In the genomic region with DNA sequence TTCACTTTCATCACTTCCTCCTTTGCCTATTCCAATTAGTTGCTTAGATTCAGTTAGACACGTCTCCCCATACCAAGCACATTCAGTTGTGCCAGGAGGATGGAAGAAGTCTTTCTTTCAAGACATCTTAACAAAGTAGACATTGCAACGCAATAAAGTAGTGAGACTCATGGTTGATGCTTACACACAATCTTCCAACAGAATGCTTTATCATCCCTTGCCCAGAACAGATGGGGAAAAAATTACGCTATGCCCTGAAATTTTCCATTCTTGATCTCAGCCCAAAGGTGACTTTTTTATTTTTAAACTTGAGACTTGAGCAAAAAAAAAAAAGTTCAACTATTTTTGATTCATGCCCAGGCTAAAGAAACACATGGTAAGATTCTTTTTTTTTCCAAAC, we compare ENCODE assay signal across 19 cellular contexts.
DNase-seq lines count a peak whose midpoint lies in the region; ATAC-seq, FAIRE-seq and TF ChIP-seq lines count a peak whose summit lies in the region.
"Had no signal": no experiment of that assay in that cellular context is flagged by ENCODE, and none has a peak within 500 bp of the region (broad histone marks: within the 10 kb centered on the region; RNA-seq: fewer than 3 reads in every experiment).

No MANE protein-coding gene starts in this region.

- TF ChIP-seq RAD21 in GM12878 (IDR thresholded peaks at IDR 0.05; ENCODE audit: insufficient read depth, low read depth, low read length), result no peak

- H3K27ac ChIP-seq in GM12878 (ENCODE audit: control insufficient read depth, insufficient read depth) (no peak overlapping the region), muscle layer of colon (ENCODE audit: low read depth, low read length) (peak overlapping the region; percentile 54), spleen (peak overlapping the region in 1 of 8 donors; percentile 12)

- in situ Hi-C loops in GM12878 (cut with MboI), result no loop called here

- H3K4me3 ChIP-seq in GM12878 (no peak overlapping the region), muscle layer of colon (ENCODE audit: low read depth in 1 of 2, low read length in 2 of 2) (no peak overlapping the region), spleen (no peak overlapping the region)

- H3K27me3 ChIP-seq in GM12878 (replicated peaks in 1 of 2; ENCODE audit: control insufficient read depth in 2 of 2, insufficient read depth in 2 of 2, low read length in 1 of 2) (no peaks in the 10 kb centered on the region), muscle layer of colon (ENCODE audit: control insufficient read depth in 1 of 2, insufficient read depth in 2 of 2, low read length in 2 of 2) (no peaks in the 10 kb centered on the region), spleen (replicated peaks in 1 of 7) (peaks cover 0 to 36% (median 0%) of the 10 kb centered on the region in 7 donors)

- TF ChIP-seq POLR2A in GM12878 (IDR thresholded peaks at IDR 0.05; ENCODE audit: low read depth, low read length), result no peak
- no peak for TF ChIP-seq POLR2A in spleen (IDR thresholded peaks at IDR 0.05)

- WGBS in GM12878 (ENCODE audit: insufficient coverage, insufficient replicate concordance, low lambda C conversion rate, missing lambda C conversion rate), result 37% methylated on average over 3 of the region's 3 CpGs
- WGBS in spleen, 5 donors, result 20 to 76% (median 52%) methylated on average over 3 of the region's 3 CpGs

- BruUV-seq in GM12878 (replicated peaks; lab: Mats Ljungman, UMichigan), result no TSS peak

- H3K9ac ChIP-seq in GM12878 (ENCODE audit: control insufficient read depth, insufficient read depth, low read length) (no peak overlapping the region), muscle layer of colon (ENCODE audit: low read length) (no peak overlapping the region)

- no peak overlapping the region for H3K4me2 ChIP-seq in GM12878 (ENCODE audit: control insufficient read depth, insufficient read depth)

- no peak for FAIRE-seq in GM12878 (lab: Jason Lieb, UNC)

- RAD21 ChIA-PET in GM12878 (lab: Charles Lee; ENCODE audit: unreplicated experiment), result interaction anchor here (0.7 to 2.7 kb wide), 12 partner anchors 10 to 1585 kb away, joined by 3 to 10 read pairs (median 4); partner anchors contain the start of gene KCNMA1

- no peaks in the 10 kb centered on the region for H3K4me1 ChIP-seq in GM12878 (ENCODE audit: control insufficient read depth, insufficient read depth, low read length)
- peaks cover 68% of the 10 kb centered on the region for H3K4me1 ChIP-seq in muscle layer of colon (ENCODE audit: insufficient read depth, low read length)
- peaks cover 0 to 7% (median 0%) of the 10 kb centered on the region in 6 donors for H3K4me1 ChIP-seq in spleen

- H3K36me3 ChIP-seq in GM12878 (ENCODE audit: control insufficient read depth in 2 of 2, insufficient read depth in 2 of 2, low read length in 1 of 2) (no peaks in the 10 kb centered on the region), muscle layer of colon (ENCODE audit: insufficient read depth, low read length) (no peaks in the 10 kb centered on the region), spleen (no peaks in the 10 kb centered on the region)

- ATAC-seq in GM12878 (peak; percentile 48; the same call in 1 of the 3 replicates), GM18520 (IDR thresholded peaks at IDR 0.05; ENCODE audit: unreplicated experiment) (no peak), GM18873 (IDR thresholded peaks at IDR 0.05; ENCODE audit: low FRiP score, unreplicated experiment) (no peak)

- no peak for TF ChIP-seq EP300 in GM12878 (IDR thresholded peaks at IDR 0.05; ENCODE audit: borderline replicate concordance in 1 of 2, control insufficient read depth in 1 of 2, low read depth in 2 of 2, low read length in 2 of 2)

- intact Hi-C loops in GM12878 (cut with micrococcal nuclease; ENCODE audit: unreplicated experiment), result no loop called here
- intact Hi-C loops in spleen (cut with DNase I; ENCODE audit: low total_unique reads), result no loop called here

- H4K20me1 ChIP-seq in GM12878 (ENCODE audit: control insufficient read depth, insufficient read depth), result no peaks in the 10 kb centered on the region

- POLR2A ChIA-PET in GM12878 (lab: Charles Lee), result interaction anchor here (0.6 to 1.4 kb wide), 8 partner anchors 8 to 70 kb away, joined by 3 to 5 read pairs (median 3); no protein-coding TSS in a partner anchor

- DNase-seq in NOMO-1 treated with DMSO at 0.1 percent for 48 hours (lab: John Stamatoyannopoulos, UW; ENCODE audit: unreplicated experiment), result peak; percentile 40
- no peak for DNase-seq in NOMO-1 treated with dmso at 0.1 percent for 144 hours (lab: John Stamatoyannopoulos, UW; ENCODE audit: unreplicated experiment)
- DNase-seq in GM12878 (ENCODE audit: low read depth, low spot score), result no peak
- DNase-seq in stimulated activated CD4-positive, alpha-beta T cell treated with anti-CD3 and anti-CD28 coated beads, Interleukin-1b, Interleukin-23, amount 100 ng/mL, for 48 hours, result no peak
- DNase-seq in spleen, result no peak
- DNase-seq: 8988T; Caco-2; CD4-positive, alpha-beta T cell; GDM1; KBM-7; NCI-H1048; NCI-H1436; NCI-H2029; NCI-H345; NCI-H524 treated with DMSO at 0.1 percent for 48 hours; SIG-M5 had no signal

- TF ChIP-seq CTCF in GM12878 (IDR thresholded peaks at IDR 0.05 in 2 of 3, conservative IDR thresholded peaks at IDR 0.05 in 1 of 3; ENCODE audit: control insufficient read depth in 2 of 3, extremely low read depth in 1 of 3, insufficient read depth in 1 of 3, low read depth in 3 of 3, low read length in 3 of 3) (no peak), spleen (IDR thresholded peaks at IDR 0.05 in 8 of 11, conservative IDR thresholded peaks at IDR 0.05 in 3 of 11) (no peak)

- CTCF ChIA-PET in GM12878 (lab: Yijun Ruan, JAX), result interaction anchor here (0.7 to 3.8 kb wide), 8 partner anchors 12 to 149 kb away, joined by 3 to 12 read pairs (median 4); no protein-coding TSS in a partner anchor

- SMC1A ChIA-PET in GM12878 (lab: Charles Lee; ENCODE audit: uncharacterized antibody, unreplicated experiment), result interaction anchor here (0.6 to 3.4 kb wide), 18 partner anchors 9 to 370 kb away, joined by 3 to 12 read pairs (median 4); no protein-coding TSS in a partner anchor

- H2AFZ ChIP-seq in GM12878 (ENCODE audit: control insufficient read depth, low read depth, low read length), result no peak overlapping the region

- no peaks in the 10 kb centered on the region for H3K79me2 ChIP-seq in GM12878 (ENCODE audit: control insufficient read depth, insufficient read depth, low read length)

- no peaks in the 10 kb centered on the region; the same call in 2 of the 3 replicates for H3K9me3 ChIP-seq in GM12878 (replicated peaks; ENCODE audit: control insufficient read depth, insufficient read depth, low read length)
- H3K9me3 ChIP-seq in muscle layer of colon (ENCODE audit: low read length), result no peaks in the 10 kb centered on the region
- H3K9me3 ChIP-seq in spleen, result no peaks in the 10 kb centered on the region
- H3K9me3 ChIP-seq: Caco-2 had no signal

TF ChIP-seq in GM12878, 131 proteins besides CTCF, POLR2A, EP300 and RAD21:
- TF ChIP-seq RUNX3 (IDR thresholded peaks at IDR 0.05; ENCODE audit: low read length), result no peak
- no peak for TF ChIP-seq POLR2AphosphoS2 (IDR thresholded peaks at IDR 0.05; ENCODE audit: low read depth, low read length)
- no peak for TF ChIP-seq FOS (IDR thresholded peaks at IDR 0.05; ENCODE audit: borderline replicate concordance, extremely low read depth, insufficient read length)
- no peak for TF ChIP-seq GABPA (IDR thresholded peaks at IDR 0.05; ENCODE audit: low read depth)
- TF ChIP-seq CHD4 (IDR thresholded peaks at IDR 0.05), result no peak
- no peak for TF ChIP-seq NR2F1 (conservative IDR thresholded peaks at IDR 0.05)
- no peak for TF ChIP-seq E4F1 (IDR thresholded peaks at IDR 0.05; ENCODE audit: borderline replicate concordance, partially characterized antibody)
- no peak for TF ChIP-seq NR2C1 (IDR thresholded peaks at IDR 0.05)
- TF ChIP-seq, protein P1, sequence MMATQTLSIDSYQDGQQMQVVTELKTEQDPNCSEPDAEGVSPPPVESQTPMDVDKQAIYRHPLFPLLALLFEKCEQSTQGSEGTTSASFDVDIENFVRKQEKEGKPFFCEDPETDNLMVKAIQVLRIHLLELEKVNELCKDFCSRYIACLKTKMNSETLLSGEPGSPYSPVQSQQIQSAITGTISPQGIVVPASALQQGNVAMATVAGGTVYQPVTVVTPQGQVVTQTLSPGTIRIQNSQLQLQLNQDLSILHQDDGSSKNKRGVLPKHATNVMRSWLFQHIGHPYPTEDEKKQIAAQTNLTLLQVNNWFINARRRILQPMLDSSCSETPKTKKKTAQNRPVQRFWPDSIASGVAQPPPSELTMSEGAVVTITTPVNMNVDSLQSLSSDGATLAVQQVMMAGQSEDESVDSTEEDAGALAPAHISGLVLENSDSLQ (IDR thresholded peaks at IDR 0.05), result no peak
TF ChIP-seq in GM12878: peak in this region for 0.
